In genomic region chr13:109745702-109746101, GRCh38 we compare ENCODE assay signal across 25 cellular contexts.
"Had no signal": no experiment of that assay in that cellular context is flagged by ENCODE, and none has a peak within 500 bp of the region (broad histone marks: within the 10 kb centered on the region; RNA-seq: fewer than 3 reads in every experiment).

No MANE protein-coding gene starts in this region.

- H3K4me1 ChIP-seq: gastrocnemius medialis, prostate gland, uterus had no signal

- H3K9me3 Mint-ChIP-seq: natural killer cell treated with Interleukin-12 subunit alpha and Interleukin-12 subunit beta and Interleukin-15 and Interleukin-18, amount 100 ng/mL, for 72 hours; neural crest cell; stimulated activated memory B cell treated with anti-CD40 and anti-IgM and Interleukin-4, amounts not matched to agents 10 μg/mL and 1 μg/mL and 100 μg/mL, for 72 hours; stimulated activated naive CD8-positive, alpha-beta T cell treated with anti-CD3 and anti-CD28 coated beads, Interleukin-15, Interleukin-2, amounts not matched to agents 100 ng/mL and 50 ng/mL, for 24 hours had no signal

- H3K4me3 ChIP-seq: gastrocnemius medialis, lower lobe of right lung, prostate gland, skin epidermis, spleen, thoracic aorta, tibial nerve, upper lobe of left lung, uterus had no signal

- H3K27ac Mint-ChIP-seq: immature natural killer cell; natural killer cell treated with Interleukin-12 subunit alpha and Interleukin-12 subunit beta and Interleukin-15 and Interleukin-18, amount 100 ng/mL, for 72 hours; stimulated activated memory B cell treated with anti-CD40 and anti-IgM and Interleukin-4, amounts not matched to agents 10 μg/mL and 1 μg/mL and 100 μg/mL, for 72 hours; stimulated activated naive CD8-positive, alpha-beta T cell treated with anti-CD3 and anti-CD28 coated beads, Interleukin-15, Interleukin-2, amounts not matched to agents 100 ng/mL and 50 ng/mL, for 24 hours had no signal

- H3K4me1 Mint-ChIP-seq: naive B cell; stimulated activated memory B cell treated with anti-CD40 and anti-IgM and Interleukin-4, amounts not matched to agents 10 μg/mL and 1 μg/mL and 100 μg/mL, for 72 hours had no signal

- H3K27ac ChIP-seq: dorsolateral prefrontal cortex, epithelial cell of prostate, gastrocnemius medialis, lower lobe of right lung, prostate gland, skin epidermis, spleen, thoracic aorta, tibial nerve, upper lobe of left lung, uterus had no signal

- H3K36me3 Mint-ChIP-seq: immature natural killer cell; naive B cell; natural killer cell treated with Interleukin-12 subunit alpha and Interleukin-12 subunit beta and Interleukin-15 and Interleukin-18, amount 100 ng/mL, for 72 hours; stimulated activated memory B cell treated with anti-CD40 and anti-IgM and Interleukin-4, amounts not matched to agents 10 μg/mL and 1 μg/mL and 100 μg/mL, for 72 hours had no signal

- H3K27me3 Mint-ChIP-seq: stimulated activated naive CD8-positive, alpha-beta T cell treated with anti-CD3 and anti-CD28 coated beads, Interleukin-15, Interleukin-2, amounts not matched to agents 100 ng/mL and 50 ng/mL, for 24 hours had no signal

- H3K36me3 ChIP-seq: gastrocnemius medialis, lower lobe of right lung, prostate gland, spleen, thoracic aorta, tibial nerve, upper lobe of left lung, uterus had no signal

- H3K4me3 Mint-ChIP-seq: immature natural killer cell; naive B cell; natural killer cell treated with Interleukin-12 subunit alpha and Interleukin-12 subunit beta and Interleukin-15 and Interleukin-18, amount 100 ng/mL, for 72 hours; neural crest cell; stimulated activated memory B cell treated with anti-CD40 and anti-IgM and Interleukin-4, amounts not matched to agents 10 μg/mL and 1 μg/mL and 100 μg/mL, for 72 hours; stimulated activated naive CD8-positive, alpha-beta T cell treated with anti-CD3 and anti-CD28 coated beads, Interleukin-15, Interleukin-2, amounts not matched to agents 100 ng/mL and 50 ng/mL, for 24 hours had no signal

- H3K27me3 ChIP-seq: dorsolateral prefrontal cortex, gastrocnemius medialis, tibial nerve, upper lobe of left lung, uterus had no signal

- ATAC-seq: esophagus mucosa; gastrocnemius medialis; left ventricle myocardium superior; natural killer cell treated with Interleukin-12 subunit alpha and Interleukin-12 subunit beta and Interleukin-15 and Interleukin-18, amount 100 ng/mL, for 72 hours; stimulated activated memory B cell treated with anti-CD40 and anti-IgM and Interleukin-4, amounts not matched to agents 10 μg/mL and 1 μg/mL and 100 μg/mL, for 72 hours had no signal

- H3K9me3 ChIP-seq: gastrocnemius medialis, lower lobe of right lung, prostate gland, spleen, thoracic aorta, upper lobe of left lung, uterus had no signal

- DNase-seq: cortex of kidney; dorsolateral prefrontal cortex; effector CD4-positive, alpha-beta T cell; foreskin fibroblast; gastrocnemius medialis; hippocampal formation; immature natural killer cell; left ventricle myocardium superior; lower lobe of right lung; naive B cell; right cardiac atrium; spleen; stimulated activated CD4-positive, alpha-beta T cell treated with anti-CD3 and anti-CD28 coated beads, Interleukin-4, amount 100 ng/mL, for 4 hours; upper lobe of left lung; uterus had no signal
